In the genomic region with DNA sequence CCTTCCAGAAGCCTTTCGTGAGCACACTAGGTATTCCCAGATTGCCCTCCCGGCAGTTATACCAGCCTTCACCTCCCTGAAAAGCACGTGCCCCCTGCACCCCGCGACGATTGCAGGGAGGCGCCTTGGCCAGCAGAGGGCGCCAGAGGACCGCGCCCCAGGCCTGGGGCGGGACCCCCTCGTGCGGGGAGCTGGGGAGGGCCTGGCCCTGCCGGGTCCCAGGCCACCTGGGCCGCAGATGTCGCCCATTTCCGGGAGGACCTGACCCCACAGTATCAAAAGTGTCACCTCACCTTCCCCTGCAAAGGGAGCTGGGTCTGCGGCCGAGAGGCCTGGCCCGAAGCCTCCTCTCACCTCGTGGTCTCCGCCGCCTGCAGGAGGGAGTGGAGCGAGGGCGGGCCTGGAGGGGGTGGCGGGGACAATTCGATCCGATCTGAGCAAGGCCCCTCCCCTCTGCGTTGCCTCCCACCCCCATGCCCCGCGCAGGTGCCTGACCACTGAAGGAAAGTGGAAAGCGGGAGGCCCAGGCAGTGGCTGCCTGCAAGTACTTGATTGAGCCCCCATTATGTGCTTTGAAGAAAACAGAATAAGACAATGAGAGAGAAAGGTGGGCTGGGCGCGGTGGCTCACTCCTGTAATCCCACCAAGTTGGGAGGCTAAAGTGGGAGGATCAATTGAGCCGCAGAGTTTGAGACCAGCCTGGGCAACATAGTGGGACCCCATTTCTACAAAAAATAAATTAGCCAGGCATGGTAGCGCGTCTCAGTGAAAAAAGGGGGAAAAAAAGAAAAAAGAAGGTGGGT, we compare ENCODE assay signal across 8 cellular contexts. TPM values are rescaled to one million over a fixed set of nuclear protein-coding genes. Genes with fewer than 3 reads are reported as not detected.
DNase-seq lines count a peak whose midpoint lies in the region; ATAC-seq and TF ChIP-seq lines count a peak whose summit lies in the region.

No MANE protein-coding gene starts in this region.

- H3K27me3 Mint-ChIP-seq in Calu3 (ENCODE audit: unreplicated experiment) = peaks cover 29% of the 10 kb centered on the region
- peaks cover 17% of the 10 kb centered on the region for H3K27me3 Mint-ChIP-seq in activated naive CD8-positive, alpha-beta T cell treated with anti-CD3 and anti-CD28 coated beads, Interleukin-2, amount 10 ng/mL, durations not matched to agents 7 days and 5 days

- H3K4me3 ChIP-seq in HUES48 (ENCODE audit: low read depth, low read length) = peak overlapping the region; percentile 64

- H3K27me3 ChIP-seq in HUES48 (ENCODE audit: control insufficient read depth, insufficient read depth, low read length) = peaks cover 16% of the 10 kb centered on the region

- H3K9ac ChIP-seq in HUES48 (ENCODE audit: low read depth, low read length) = peak overlapping the region; percentile 87

- peak; percentile 48 for ATAC-seq in activated naive CD8-positive, alpha-beta T cell treated with anti-CD3 and anti-CD28 coated beads, Interleukin-2, amount 10 ng/mL, durations not matched to agents 7 days and 5 days (ENCODE audit: low read depth)
- ATAC-seq in sciatic nerve = peak; percentile 71
- ATAC-seq in GM19452 (IDR thresholded peaks at IDR 0.05; ENCODE audit: unreplicated experiment) = no peak
- no peak for ATAC-seq in GM18858 (IDR thresholded peaks at IDR 0.05; ENCODE audit: unreplicated experiment)

- H3K4me1 Mint-ChIP-seq in Calu3 (ENCODE audit: low read depth, unreplicated experiment) = peaks cover 41% of the 10 kb centered on the region
- H3K4me1 Mint-ChIP-seq in activated naive CD8-positive, alpha-beta T cell treated with anti-CD3 and anti-CD28 coated beads, Interleukin-2, amount 10 ng/mL, durations not matched to agents 7 days and 5 days = peaks cover 21% of the 10 kb centered on the region

- intact Hi-C loops in Calu3 (cut with micrococcal nuclease; ENCODE audit: unreplicated experiment) = loop anchor here (1.0 kb wide), 1 partner anchor 92 kb away; no protein-coding TSS in a partner anchor
- intact Hi-C loops in sciatic nerve (cut with DNase I) = no loop called here

- BruUV-seq in Calu3 (replicated peaks; lab: Mats Ljungman, UMichigan) = no TSS peak

- no peak overlapping the region for H3K27ac Mint-ChIP-seq in Calu3 (ENCODE audit: unreplicated experiment)
- H3K27ac Mint-ChIP-seq in activated naive CD8-positive, alpha-beta T cell treated with anti-CD3 and anti-CD28 coated beads, Interleukin-2, amount 10 ng/mL, durations not matched to agents 7 days and 5 days = no peak overlapping the region

- H3K36me3 Mint-ChIP-seq in Calu3 (ENCODE audit: insufficient read depth, unreplicated experiment) = peaks cover 21% of the 10 kb centered on the region
- H3K36me3 Mint-ChIP-seq in activated naive CD8-positive, alpha-beta T cell treated with anti-CD3 and anti-CD28 coated beads, Interleukin-2, amount 10 ng/mL, durations not matched to agents 7 days and 5 days = no peaks in the 10 kb centered on the region

- DNase-seq in Calu3 (peak; percentile 84), SKM-1 (lab: John Stamatoyannopoulos, UW; ENCODE audit: unreplicated experiment) (peak; percentile 26), hepatic stellate cell (ENCODE audit: low spot score) (peak; percentile 69), sciatic nerve (ENCODE audit: low spot score) (no peak)
- peak; percentile 81 for DNase-seq in activated naive CD8-positive, alpha-beta T cell treated with anti-CD3 and anti-CD28 coated beads, Interleukin-2, amount 10 ng/mL, durations not matched to agents 7 days and 5 days

- CTCF ChIA-PET in Calu3 (lab: Charles Lee) = interaction anchor here (0.6 to 5.5 kb wide), 28 partner anchors 9 to 722 kb away, joined by 3 to 134 read pairs (median 5); a partner anchor contains a TSS

- no peaks in the 10 kb centered on the region for H3K9me3 ChIP-seq in HUES48 (ENCODE audit: control insufficient read depth, insufficient read depth, low read length)

- TF ChIP-seq CTCF in Calu3 (IDR thresholded peaks at IDR 0.05; ENCODE audit: unreplicated experiment) = peak; percentile 100

- peaks cover 19% of the 10 kb centered on the region for H3K4me1 ChIP-seq in HUES48 (ENCODE audit: control insufficient read depth, insufficient read depth, low read length)

- H3K4me3 Mint-ChIP-seq in Calu3 (ENCODE audit: low read depth, unreplicated experiment) = no peak overlapping the region
- no peak overlapping the region for H3K4me3 Mint-ChIP-seq in activated naive CD8-positive, alpha-beta T cell treated with anti-CD3 and anti-CD28 coated beads, Interleukin-2, amount 10 ng/mL, durations not matched to agents 7 days and 5 days

- peaks cover 2% of the 10 kb centered on the region; the same call in 1 of the 2 replicates for H3K36me3 ChIP-seq in HUES48 (ENCODE audit: control insufficient read depth, insufficient read depth, low read length)

- H3K27ac ChIP-seq in HUES48 (ENCODE audit: low read depth, low read length) = no peak overlapping the region

- POLR2A ChIA-PET in activated naive CD8-positive, alpha-beta T cell treated with anti-CD3 and anti-CD28 coated beads, Interleukin-2, amount 10 ng/mL, durations not matched to agents 7 days and 5 days (lab: Charles Lee) = interaction anchor here (0.6 to 2.0 kb wide), 4 partner anchors 31 to 92 kb away, joined by 3 to 13 read pairs (median 4); no protein-coding TSS in a partner anchor

- H3K9me3 Mint-ChIP-seq in Calu3 (ENCODE audit: low read depth, unreplicated experiment) = no peaks in the 10 kb centered on the region
- no peaks in the 10 kb centered on the region for H3K9me3 Mint-ChIP-seq in activated naive CD8-positive, alpha-beta T cell treated with anti-CD3 and anti-CD28 coated beads, Interleukin-2, amount 10 ng/mL, durations not matched to agents 7 days and 5 days

RNA-seq across cellular contexts. Expression of a gene that starts 3.5 kb away (rescaled TPM):
- total RNA-seq in Calu3 (2022) (0.81 and 0.90 TPM in 2 replicates), sciatic nerve (32.6 TPM)
- under 1 TPM; 0.40 to 0.75 TPM for total RNA-seq in activated naive CD8-positive, alpha-beta T cell treated with anti-CD3 and anti-CD28 coated beads, Interleukin-2, amount 10 ng/mL, durations not matched to agents 7 days and 5 days

RNA-seq across cellular contexts. Expression of a gene that starts 43.0 kb away (rescaled TPM):
- total RNA-seq in Calu3 (2022) (72.3 and 93.9 TPM in 2 replicates), sciatic nerve (80.5 TPM)
- 10 to 100 TPM; 75.8 TPM for total RNA-seq in activated naive CD8-positive, alpha-beta T cell treated with anti-CD3 and anti-CD28 coated beads, Interleukin-2, amount 10 ng/mL, durations not matched to agents 7 days and 5 days

Comparison
In these comparisons a context has a peak if more than half of its experiments do, and no peak if none do; other contexts are left out.
1. ATAC-seq: peak in activated naive CD8-positive, alpha-beta T cell treated with anti-CD3 and anti-CD28 coated beads, Interleukin-2, amount 10 ng/mL, durations not matched to agents 7 days and 5 days (single experiment) and sciatic nerve (single experiment); none in GM19452 (single experiment) and GM18858 (single experiment).
2. RNA of a gene that starts 3.5 kb away (total RNA-seq): 32.6 TPM in sciatic nerve (single experiment); 0.81 to 0.90 TPM in Calu3 and 0.40 to 0.75 TPM in activated naive CD8-positive, alpha-beta T cell treated with anti-CD3 and anti-CD28 coated beads, Interleukin-2, amount 10 ng/mL, durations not matched to agents 7 days and 5 days; every median in the first group is over 10 times any median in the second.